Comparison of ENCODE assay signal across 1 cellular context in genomic region chr20:11891081-11891826, GRCh38.
A peak's percentile ranks its signal among the peaks of the same experiment; 100 is the strongest.
TF ChIP-seq lines count a peak whose summit lies in the region.

No MANE protein-coding gene starts in this region.

TF ChIP-seq in HepG2, 621 proteins besides CTCF, POLR2A, EP300 and RAD21 (continued from another document and continues in another):
- TF ChIP-seq ZNF446 (CRISPR knock-in tag; IDR thresholded peaks at IDR 0.05) (no peak; the same call in 1 of the 2 replicates), ZC3H13 (CRISPR knock-in tag; IDR thresholded peaks at IDR 0.05) (no peak), KLF12 (CRISPR knock-in tag; IDR thresholded peaks at IDR 0.05; ENCODE audit: borderline replicate concordance) (peak; percentile 39; the same call in 1 of the 2 replicates), TBP (CRISPR knock-in tag; IDR thresholded peaks at IDR 0.05) (no peak), ZSCAN12 (CRISPR knock-in tag; IDR thresholded peaks at IDR 0.05) (0 out of 2 replicates have a peak, but pooled peaks have one; percentile 62), ZSCAN22 (CRISPR knock-in tag; IDR thresholded peaks at IDR 0.05) (no peak), ZNF10 (CRISPR knock-in tag; IDR thresholded peaks at IDR 0.05; ENCODE audit: borderline replicate concordance, low read depth) (no peak), BHLHE40 (IDR thresholded peaks at IDR 0.05; ENCODE audit: low read length) (no peak), ZSCAN31 (CRISPR knock-in tag; IDR thresholded peaks at IDR 0.05; ENCODE audit: low read depth) (peak; percentile 61; the same call in 1 of the 2 replicates), HOMEZ (CRISPR knock-in tag; IDR thresholded peaks at IDR 0.05; ENCODE audit: low read depth) (no peak), ZNF430 (CRISPR knock-in tag; IDR thresholded peaks at IDR 0.05) (peak; percentile 84), ARID2 (CRISPR knock-in tag; IDR thresholded peaks at IDR 0.05; ENCODE audit: borderline replicate concordance) (no peak), NCOA2 (CRISPR knock-in tag; IDR thresholded peaks at IDR 0.05) (no peak), NR2F1 (CRISPR knock-in tag; IDR thresholded peaks at IDR 0.05) (no peak), ZNF496 (CRISPR knock-in tag; IDR thresholded peaks at IDR 0.05; ENCODE audit: insufficient replicate concordance) (no peak), ZBTB25 (CRISPR knock-in tag; IDR thresholded peaks at IDR 0.05) (no peak), NPAS2 (CRISPR knock-in tag; IDR thresholded peaks at IDR 0.05; ENCODE audit: borderline replicate concordance) (no peak), ZNF337 (CRISPR knock-in tag; IDR thresholded peaks at IDR 0.05; ENCODE audit: borderline replicate concordance, low read depth) (no peak), ZNF616 (CRISPR knock-in tag; IDR thresholded peaks at IDR 0.05; ENCODE audit: low read depth) (0 out of 2 replicates have a peak, but pooled peaks have one; percentile 20), YY1 (IDR thresholded peaks at IDR 0.05; ENCODE audit: insufficient read depth, insufficient replicate concordance, low read depth, low read length) (peak; percentile 64), MIXL1 (CRISPR knock-in tag; IDR thresholded peaks at IDR 0.05) (no peak), EHMT2 (IDR thresholded peaks at IDR 0.05; ENCODE audit: borderline replicate concordance, low read depth, low read length) (no peak), ZNF121 (CRISPR knock-in tag; IDR thresholded peaks at IDR 0.05) (no peak), ZNF20 (CRISPR knock-in tag; IDR thresholded peaks at IDR 0.05) (no peak; the same call in 1 of the 2 replicates), FLYWCH1 (CRISPR knock-in tag; IDR thresholded peaks at IDR 0.05) (0 out of 2 replicates have a peak, but pooled peaks have one; percentile 69), ZNF670 (CRISPR knock-in tag; IDR thresholded peaks at IDR 0.05; ENCODE audit: borderline replicate concordance) (no peak), MEF2D (CRISPR knock-in tag; IDR thresholded peaks at IDR 0.05) (no peak), SOX6 (IDR thresholded peaks at IDR 0.05) (no peak), SOX6 (CRISPR knock-in tag; IDR thresholded peaks at IDR 0.05) (peak; percentile 61), TCF12 (IDR thresholded peaks at IDR 0.05) (no peak), TCF12 (CRISPR knock-in tag; IDR thresholded peaks at IDR 0.05) (peak; percentile 82), HMG20B (CRISPR knock-in tag; conservative IDR thresholded peaks at IDR 0.05) (no peak), ZKSCAN8 (CRISPR knock-in tag; IDR thresholded peaks at IDR 0.05; ENCODE audit: borderline replicate concordance) (no peak), ZMYM2 (CRISPR knock-in tag; IDR thresholded peaks at IDR 0.05) (no peak), HIC2 (CRISPR knock-in tag; IDR thresholded peaks at IDR 0.05; ENCODE audit: low read depth) (no peak), SRSF9 (IDR thresholded peaks at IDR 0.05; ENCODE audit: borderline replicate concordance, insufficient read depth, low read depth, low read length, poor library complexity, severe bottlenecking) (no peak), ZNF256 (CRISPR knock-in tag; conservative IDR thresholded peaks at IDR 0.05) (no peak), ZNF180 (CRISPR knock-in tag; IDR thresholded peaks at IDR 0.05; ENCODE audit: borderline replicate concordance, low read depth) (no peak), NFYB (CRISPR knock-in tag; IDR thresholded peaks at IDR 0.05) (no peak), KAT8 (CRISPR knock-in tag; IDR thresholded peaks at IDR 0.05) (no peak), PAXIP1 (CRISPR knock-in tag; conservative IDR thresholded peaks at IDR 0.05) (no peak)
- TF ChIP-seq, protein P1, sequence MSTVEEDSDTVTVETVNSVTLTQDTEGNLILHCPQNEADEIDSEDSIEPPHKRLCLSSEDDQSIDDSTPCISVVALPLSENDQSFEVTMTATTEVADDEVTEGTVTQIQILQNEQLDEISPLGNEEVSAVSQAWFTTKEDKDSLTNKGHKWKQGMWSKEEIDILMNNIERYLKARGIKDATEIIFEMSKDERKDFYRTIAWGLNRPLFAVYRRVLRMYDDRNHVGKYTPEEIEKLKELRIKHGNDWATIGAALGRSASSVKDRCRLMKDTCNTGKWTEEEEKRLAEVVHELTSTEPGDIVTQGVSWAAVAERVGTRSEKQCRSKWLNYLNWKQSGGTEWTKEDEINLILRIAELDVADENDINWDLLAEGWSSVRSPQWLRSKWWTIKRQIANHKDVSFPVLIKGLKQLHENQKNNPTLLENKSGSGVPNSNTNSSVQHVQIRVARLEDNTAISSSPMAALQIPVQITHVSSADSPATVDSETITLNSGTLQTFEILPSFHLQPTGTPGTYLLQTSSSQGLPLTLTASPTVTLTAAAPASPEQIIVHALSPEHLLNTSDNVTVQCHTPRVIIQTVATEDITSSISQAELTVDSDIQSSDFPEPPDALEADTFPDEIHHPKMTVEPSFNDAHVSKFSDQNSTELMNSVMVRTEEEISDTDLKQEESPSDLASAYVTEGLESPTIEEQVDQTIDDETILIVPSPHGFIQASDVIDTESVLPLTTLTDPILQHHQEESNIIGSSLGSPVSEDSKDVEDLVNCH (CRISPR knock-in tag; IDR thresholded peaks at IDR 0.05), result no peak
- TF ChIP-seq, protein P2, sequence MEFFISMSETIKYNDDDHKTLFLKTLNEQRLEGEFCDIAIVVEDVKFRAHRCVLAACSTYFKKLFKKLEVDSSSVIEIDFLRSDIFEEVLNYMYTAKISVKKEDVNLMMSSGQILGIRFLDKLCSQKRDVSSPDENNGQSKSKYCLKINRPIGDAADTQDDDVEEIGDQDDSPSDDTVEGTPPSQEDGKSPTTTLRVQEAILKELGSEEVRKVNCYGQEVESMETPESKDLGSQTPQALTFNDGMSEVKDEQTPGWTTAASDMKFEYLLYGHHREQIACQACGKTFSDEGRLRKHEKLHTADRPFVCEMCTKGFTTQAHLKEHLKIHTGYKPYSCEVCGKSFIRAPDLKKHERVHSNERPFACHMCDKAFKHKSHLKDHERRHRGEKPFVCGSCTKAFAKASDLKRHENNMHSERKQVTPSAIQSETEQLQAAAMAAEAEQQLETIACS (CRISPR knock-in tag; IDR thresholded peaks at IDR 0.05), result peak; percentile 90
- TF ChIP-seq, protein P3, sequence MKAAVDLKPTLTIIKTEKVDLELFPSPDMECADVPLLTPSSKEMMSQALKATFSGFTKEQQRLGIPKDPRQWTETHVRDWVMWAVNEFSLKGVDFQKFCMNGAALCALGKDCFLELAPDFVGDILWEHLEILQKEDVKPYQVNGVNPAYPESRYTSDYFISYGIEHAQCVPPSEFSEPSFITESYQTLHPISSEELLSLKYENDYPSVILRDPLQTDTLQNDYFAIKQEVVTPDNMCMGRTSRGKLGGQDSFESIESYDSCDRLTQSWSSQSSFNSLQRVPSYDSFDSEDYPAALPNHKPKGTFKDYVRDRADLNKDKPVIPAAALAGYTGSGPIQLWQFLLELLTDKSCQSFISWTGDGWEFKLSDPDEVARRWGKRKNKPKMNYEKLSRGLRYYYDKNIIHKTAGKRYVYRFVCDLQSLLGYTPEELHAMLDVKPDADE (CRISPR knock-in tag; IDR thresholded peaks at IDR 0.05), result no peak
- TF ChIP-seq, protein P4, sequence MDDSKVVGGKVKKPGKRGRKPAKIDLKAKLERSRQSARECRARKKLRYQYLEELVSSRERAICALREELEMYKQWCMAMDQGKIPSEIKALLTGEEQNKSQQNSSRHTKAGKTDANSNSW (CRISPR knock-in tag; IDR thresholded peaks at IDR 0.05; ENCODE audit: borderline replicate concordance), result no peak; the same call in 1 of the 2 replicates
- TF ChIP-seq, protein P5, sequence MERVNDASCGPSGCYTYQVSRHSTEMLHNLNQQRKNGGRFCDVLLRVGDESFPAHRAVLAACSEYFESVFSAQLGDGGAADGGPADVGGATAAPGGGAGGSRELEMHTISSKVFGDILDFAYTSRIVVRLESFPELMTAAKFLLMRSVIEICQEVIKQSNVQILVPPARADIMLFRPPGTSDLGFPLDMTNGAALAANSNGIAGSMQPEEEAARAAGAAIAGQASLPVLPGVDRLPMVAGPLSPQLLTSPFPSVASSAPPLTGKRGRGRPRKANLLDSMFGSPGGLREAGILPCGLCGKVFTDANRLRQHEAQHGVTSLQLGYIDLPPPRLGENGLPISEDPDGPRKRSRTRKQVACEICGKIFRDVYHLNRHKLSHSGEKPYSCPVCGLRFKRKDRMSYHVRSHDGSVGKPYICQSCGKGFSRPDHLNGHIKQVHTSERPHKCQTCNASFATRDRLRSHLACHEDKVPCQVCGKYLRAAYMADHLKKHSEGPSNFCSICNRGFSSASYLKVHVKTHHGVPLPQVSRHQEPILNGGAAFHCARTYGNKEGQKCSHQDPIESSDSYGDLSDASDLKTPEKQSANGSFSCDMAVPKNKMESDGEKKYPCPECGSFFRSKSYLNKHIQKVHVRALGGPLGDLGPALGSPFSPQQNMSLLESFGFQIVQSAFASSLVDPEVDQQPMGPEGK (CRISPR knock-in tag; IDR thresholded peaks at IDR 0.05), result peak; percentile 91
- TF ChIP-seq, protein P6, sequence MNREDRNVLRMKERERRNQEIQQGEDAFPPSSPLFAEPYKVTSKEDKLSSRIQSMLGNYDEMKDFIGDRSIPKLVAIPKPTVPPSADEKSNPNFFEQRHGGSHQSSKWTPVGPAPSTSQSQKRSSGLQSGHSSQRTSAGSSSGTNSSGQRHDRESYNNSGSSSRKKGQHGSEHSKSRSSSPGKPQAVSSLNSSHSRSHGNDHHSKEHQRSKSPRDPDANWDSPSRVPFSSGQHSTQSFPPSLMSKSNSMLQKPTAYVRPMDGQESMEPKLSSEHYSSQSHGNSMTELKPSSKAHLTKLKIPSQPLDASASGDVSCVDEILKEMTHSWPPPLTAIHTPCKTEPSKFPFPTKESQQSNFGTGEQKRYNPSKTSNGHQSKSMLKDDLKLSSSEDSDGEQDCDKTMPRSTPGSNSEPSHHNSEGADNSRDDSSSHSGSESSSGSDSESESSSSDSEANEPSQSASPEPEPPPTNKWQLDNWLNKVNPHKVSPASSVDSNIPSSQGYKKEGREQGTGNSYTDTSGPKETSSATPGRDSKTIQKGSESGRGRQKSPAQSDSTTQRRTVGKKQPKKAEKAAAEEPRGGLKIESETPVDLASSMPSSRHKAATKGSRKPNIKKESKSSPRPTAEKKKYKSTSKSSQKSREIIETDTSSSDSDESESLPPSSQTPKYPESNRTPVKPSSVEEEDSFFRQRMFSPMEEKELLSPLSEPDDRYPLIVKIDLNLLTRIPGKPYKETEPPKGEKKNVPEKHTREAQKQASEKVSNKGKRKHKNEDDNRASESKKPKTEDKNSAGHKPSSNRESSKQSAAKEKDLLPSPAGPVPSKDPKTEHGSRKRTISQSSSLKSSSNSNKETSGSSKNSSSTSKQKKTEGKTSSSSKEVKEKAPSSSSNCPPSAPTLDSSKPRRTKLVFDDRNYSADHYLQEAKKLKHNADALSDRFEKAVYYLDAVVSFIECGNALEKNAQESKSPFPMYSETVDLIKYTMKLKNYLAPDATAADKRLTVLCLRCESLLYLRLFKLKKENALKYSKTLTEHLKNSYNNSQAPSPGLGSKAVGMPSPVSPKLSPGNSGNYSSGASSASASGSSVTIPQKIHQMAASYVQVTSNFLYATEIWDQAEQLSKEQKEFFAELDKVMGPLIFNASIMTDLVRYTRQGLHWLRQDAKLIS (CRISPR knock-in tag; IDR thresholded peaks at IDR 0.05), result no peak
